20 cellular contexts compared by ENCODE assay signal in genomic region chr14:98816195-98816594, GRCh38.
"Had no signal": no experiment of that assay in that cellular context is flagged by ENCODE, and none has a peak within 500 bp of the region (broad histone marks: within the 10 kb centered on the region; RNA-seq: fewer than 3 reads in every experiment).

No MANE protein-coding gene starts in this region.

- H2AFZ ChIP-seq: hepatocyte had no signal

- H3K27me3 Mint-ChIP-seq: naive B cell had no signal

- H3K4me1 Mint-ChIP-seq: immature natural killer cell, naive B cell had no signal

- H3K27ac ChIP-seq: coronary artery, dorsolateral prefrontal cortex, esophagus muscularis mucosa, foreskin keratinocyte, gastroesophageal sphincter, heart left ventricle, hepatocyte, left lung, lower lobe of right lung had no signal

- H3K79me2 ChIP-seq: hepatocyte had no signal

- H3K4me2 ChIP-seq: hepatocyte had no signal

- H3K36me3 Mint-ChIP-seq: mesothelial cell of epicardium, naive B cell had no signal

- DNase-seq: dermis blood vessel endothelial cell; dorsolateral prefrontal cortex; effector CD4-positive, alpha-beta T cell; effector memory CD4-positive, alpha-beta T cell; foreskin keratinocyte; heart left ventricle; hypothalamus; immature natural killer cell; left cardiac atrium; left lung; left ventricle myocardium superior; lower lobe of right lung; mesenchymal stem cell; mucosa of descending colon; naive B cell had no signal

- H3K36me3 ChIP-seq: esophagus muscularis mucosa, gastroesophageal sphincter, heart left ventricle, left lung, lower lobe of right lung had no signal

- H3K27ac Mint-ChIP-seq: immature natural killer cell, mesothelial cell of epicardium, naive B cell had no signal

- H3K9me3 Mint-ChIP-seq: immature natural killer cell, mesothelial cell of epicardium had no signal

- ATAC-seq: foreskin keratinocyte, gastroesophageal sphincter, heart left ventricle, left cardiac atrium, left lung, left ventricle myocardium superior, lower lobe of right lung, mucosa of descending colon had no signal

- H3K27me3 ChIP-seq: hepatocyte had no signal

- H3K9me3 ChIP-seq: esophagus muscularis mucosa, gastroesophageal sphincter, heart left ventricle, left lung, lower lobe of right lung, mucosa of descending colon had no signal

- H3K4me3 Mint-ChIP-seq: immature natural killer cell, mesothelial cell of epicardium, naive B cell had no signal

- H3K4me3 ChIP-seq: coronary artery, dorsolateral prefrontal cortex, esophagus muscularis mucosa, gastroesophageal sphincter, heart left ventricle, hepatocyte, left lung, lower lobe of right lung, mucosa of descending colon had no signal

- H3K4me1 ChIP-seq: esophagus muscularis mucosa, foreskin keratinocyte, gastroesophageal sphincter, heart left ventricle, left lung, lower lobe of right lung had no signal
